In the genomic region with DNA sequence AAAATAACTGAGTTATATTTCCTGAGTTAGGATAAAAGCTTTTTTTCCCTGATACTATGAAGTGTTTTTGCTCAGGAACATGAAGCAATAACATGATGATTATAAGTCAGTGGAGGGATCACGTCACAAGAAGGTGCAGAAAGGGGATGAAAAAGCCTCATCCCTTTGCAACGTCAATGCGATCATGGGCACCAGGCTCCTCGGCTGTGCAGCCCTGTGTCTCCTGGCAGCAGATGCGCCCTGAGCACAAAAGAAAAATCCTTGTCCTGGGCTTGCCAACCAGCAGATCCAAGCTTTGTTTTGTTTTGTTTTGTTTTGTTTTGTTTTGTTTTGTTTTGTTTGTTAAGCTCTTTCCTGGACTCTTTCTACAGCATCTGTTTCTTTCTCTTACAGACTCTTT, we compare ENCODE assay signal across 12 cellular contexts.
DNase-seq lines count a peak whose midpoint lies in the region; ATAC-seq, FAIRE-seq and TF ChIP-seq lines count a peak whose summit lies in the region.
"Had no signal": no experiment of that assay in that cellular context is flagged by ENCODE, and none has a peak within 500 bp of the region (broad histone marks: within the 10 kb centered on the region; RNA-seq: fewer than 3 reads in every experiment).

No MANE protein-coding gene starts in this region.

- no peaks in the 10 kb centered on the region for H3F3A ChIP-seq in smooth muscle cell (ENCODE audit: low read depth)

- CTCF ChIA-PET in GM12878 (lab: Yijun Ruan, JAX), result interaction anchor here (1.1 to 1.6 kb wide), 8 partner anchors 9 to 166 kb away, joined by 3 to 7 read pairs (median 3); no protein-coding TSS in a partner anchor

- H3K9ac ChIP-seq in OCI-LY3 (ENCODE audit: low read length), result peak overlapping the region; percentile 24
- H3K9ac ChIP-seq in GM12878 (ENCODE audit: control insufficient read depth, insufficient read depth, low read length), result no peak overlapping the region
- H3K9ac ChIP-seq in smooth muscle cell (ENCODE audit: low read depth), result no peak overlapping the region

- no peaks in the 10 kb centered on the region for H3K9me3 Mint-ChIP-seq in activated naive CD4-positive, alpha-beta T cell treated with anti-CD3 and anti-CD28 coated beads, Interleukin-2, amount 50 U/mL, for 24 hours
- no peaks in the 10 kb centered on the region for H3K9me3 Mint-ChIP-seq in stimulated activated naive CD8-positive, alpha-beta T cell treated with anti-CD3 and anti-CD28 coated beads, Interleukin-15, amount 100 ng/mL, for 72 hours
- H3K9me3 Mint-ChIP-seq: GM23338 had no signal

- H3K4me3 ChIP-seq in OCI-LY3 (ENCODE audit: low read length) (peak overlapping the region; percentile 52), GM12878 (no peak overlapping the region), smooth muscle cell (no peak overlapping the region)
- H3K4me3 ChIP-seq: GM23338 had no signal

- peak overlapping the region; percentile 76 for H3K27ac Mint-ChIP-seq in activated naive CD4-positive, alpha-beta T cell treated with anti-CD3 and anti-CD28 coated beads, Interleukin-2, amount 50 U/mL, for 24 hours
- H3K27ac Mint-ChIP-seq in stimulated activated naive CD8-positive, alpha-beta T cell treated with anti-CD3 and anti-CD28 coated beads, Interleukin-15, amount 100 ng/mL, for 72 hours, result no peak overlapping the region
- H3K27ac Mint-ChIP-seq: GM23338 had no signal

- POLR2A ChIA-PET in GM12878 (lab: Charles Lee), result no interaction called here

- no peaks in the 10 kb centered on the region for H4K20me1 ChIP-seq in OCI-LY3 (ENCODE audit: insufficient read depth, low read length)
- H4K20me1 ChIP-seq in GM12878 (ENCODE audit: control insufficient read depth, insufficient read depth), result no peaks in the 10 kb centered on the region
- no peaks in the 10 kb centered on the region for H4K20me1 ChIP-seq in smooth muscle cell (ENCODE audit: low read depth)

- TF ChIP-seq RAD21 in GM12878 (IDR thresholded peaks at IDR 0.05; ENCODE audit: insufficient read depth, low read depth, low read length), result no peak

- no peaks in the 10 kb centered on the region for H3K79me2 ChIP-seq in OCI-LY3 (ENCODE audit: low read length)
- H3K79me2 ChIP-seq in GM12878 (ENCODE audit: control insufficient read depth, insufficient read depth, low read length), result no peaks in the 10 kb centered on the region
- no peaks in the 10 kb centered on the region for H3K79me2 ChIP-seq in smooth muscle cell (ENCODE audit: low read depth)

- H3K4me1 ChIP-seq in OCI-LY3 (ENCODE audit: low read length) (peaks cover 62% of the 10 kb centered on the region), GM12878 (ENCODE audit: control insufficient read depth, insufficient read depth, low read length) (no peaks in the 10 kb centered on the region), smooth muscle cell (ENCODE audit: low read depth) (no peaks in the 10 kb centered on the region)

- in situ Hi-C loops in GM12878 (cut with MboI), result no loop called here

- H3K9me3 ChIP-seq in OCI-LY3 (ENCODE audit: insufficient read depth, low read length) (no peaks in the 10 kb centered on the region), GM12878 (replicated peaks; ENCODE audit: control insufficient read depth, insufficient read depth, low read length) (no peaks in the 10 kb centered on the region), smooth muscle cell (replicated peaks; ENCODE audit: low read depth) (no peaks in the 10 kb centered on the region)

- ATAC-seq in GM12878, result peak; percentile 26; the same call in 1 of the 3 replicates
- ATAC-seq in stimulated activated naive CD8-positive, alpha-beta T cell treated with anti-CD3 and anti-CD28 coated beads, Interleukin-15, amount 100 ng/mL, for 72 hours, result peak; percentile 46
- ATAC-seq in GM21526 (IDR thresholded peaks at IDR 0.05; ENCODE audit: low FRiP score, unreplicated experiment), result no peak

- H2AFZ ChIP-seq in OCI-LY3 (ENCODE audit: low read depth, low read length), result no peak overlapping the region
- no peak overlapping the region for H2AFZ ChIP-seq in GM12878 (ENCODE audit: control insufficient read depth, low read depth, low read length)
- no peak overlapping the region for H2AFZ ChIP-seq in smooth muscle cell (ENCODE audit: low read depth)
- H2AFZ ChIP-seq: GM23338 had no signal

- no peaks in the 10 kb centered on the region for H3K36me3 Mint-ChIP-seq in activated naive CD4-positive, alpha-beta T cell treated with anti-CD3 and anti-CD28 coated beads, Interleukin-2, amount 50 U/mL, for 24 hours

- H3K4me1 Mint-ChIP-seq in activated naive CD4-positive, alpha-beta T cell treated with anti-CD3 and anti-CD28 coated beads, Interleukin-2, amount 50 U/mL, for 24 hours, result peaks cover 19% of the 10 kb centered on the region
- peaks cover under 1% of the 10 kb centered on the region for H3K4me1 Mint-ChIP-seq in stimulated activated naive CD8-positive, alpha-beta T cell treated with anti-CD3 and anti-CD28 coated beads, Interleukin-15, amount 100 ng/mL, for 72 hours
- H3K4me1 Mint-ChIP-seq: GM23338 had no signal

- H3K4me3 Mint-ChIP-seq in activated naive CD4-positive, alpha-beta T cell treated with anti-CD3 and anti-CD28 coated beads, Interleukin-2, amount 50 U/mL, for 24 hours, result peak overlapping the region; percentile 64
- peak overlapping the region; percentile 62 to 63 for H3K4me3 Mint-ChIP-seq in stimulated activated naive CD8-positive, alpha-beta T cell treated with anti-CD3 and anti-CD28 coated beads, Interleukin-15, amount 100 ng/mL, for 72 hours
- H3K4me3 Mint-ChIP-seq: GM23338 had no signal

- RAD21 ChIA-PET in GM12878 (lab: Charles Lee; ENCODE audit: unreplicated experiment), result interaction anchor here (1.6 kb wide), 2 partner anchors 13 to 137 kb away, joined by 4 to 6 read pairs; no protein-coding TSS in a partner anchor

- H3K4me2 ChIP-seq in OCI-LY3 (ENCODE audit: low read length), result peak overlapping the region; percentile 78
- no peak overlapping the region for H3K4me2 ChIP-seq in GM12878 (ENCODE audit: control insufficient read depth, insufficient read depth)
- H3K4me2 ChIP-seq in smooth muscle cell, result no peak overlapping the region
- H3K4me2 ChIP-seq: GM23338 had no signal

- WGBS in GM12878 (ENCODE audit: insufficient coverage, insufficient replicate concordance, low lambda C conversion rate, missing lambda C conversion rate), result 14% methylated on average over 5 of the region's 5 CpGs
- 79% methylated on average over 5 of the region's 5 CpGs for WGBS in smooth muscle cell (ENCODE audit: low lambda C conversion rate)

- FAIRE-seq in GM12878 (lab: Jason Lieb, UNC), result no peak

- SMC1A ChIA-PET in GM12878 (lab: Charles Lee; ENCODE audit: uncharacterized antibody, unreplicated experiment), result interaction anchor here (0.6 to 1.7 kb wide), 5 partner anchors 12 to 414 kb away, joined by 3 to 7 read pairs (median 3); no protein-coding TSS in a partner anchor

- intact Hi-C loops in GM12878 (cut with micrococcal nuclease; ENCODE audit: unreplicated experiment), result no loop called here

- TF ChIP-seq CTCF in OCI-LY3 (IDR thresholded peaks at IDR 0.05; ENCODE audit: low read depth, low read length) (no peak), GM12878 (IDR thresholded peaks at IDR 0.05 in 2 of 3, conservative IDR thresholded peaks at IDR 0.05 in 1 of 3; ENCODE audit: control insufficient read depth in 2 of 3, extremely low read depth in 1 of 3, insufficient read depth in 1 of 3, low read depth in 3 of 3, low read length in 3 of 3) (no peak), smooth muscle cell (IDR thresholded peaks at IDR 0.05; ENCODE audit: borderline replicate concordance, insufficient read depth, poor library complexity, severe bottlenecking) (no peak)

- H3K27ac ChIP-seq in OCI-LY3 (ENCODE audit: low read length) (peak overlapping the region; percentile 66; the same call in 1 of the 2 replicates), GM12878 (ENCODE audit: control insufficient read depth, insufficient read depth) (no peak overlapping the region), smooth muscle cell (ENCODE audit: low read depth) (no peak overlapping the region)

- BruUV-seq in GM12878 (replicated peaks; lab: Mats Ljungman, UMichigan), result no TSS peak

- H3K27me3 Mint-ChIP-seq in activated naive CD4-positive, alpha-beta T cell treated with anti-CD3 and anti-CD28 coated beads, Interleukin-2, amount 50 U/mL, for 24 hours, result peaks cover 4% of the 10 kb centered on the region
- H3K27me3 Mint-ChIP-seq in stimulated activated naive CD8-positive, alpha-beta T cell treated with anti-CD3 and anti-CD28 coated beads, Interleukin-15, amount 100 ng/mL, for 72 hours, result peaks cover 14% of the 10 kb centered on the region

- H3K27me3 ChIP-seq in OCI-LY3 (ENCODE audit: low read depth, low read length) (peaks cover 6% of the 10 kb centered on the region; the same call in 1 of the 2 replicates), GM12878 (replicated peaks in 1 of 2; ENCODE audit: control insufficient read depth in 2 of 2, insufficient read depth in 2 of 2, low read length in 1 of 2) (peaks cover 0 to 2% of the 10 kb centered on the region in 2 experiments; a peak in 2 of 4 replicates), smooth muscle cell (ENCODE audit: low read depth) (peaks cover 33% of the 10 kb centered on the region)

- TF ChIP-seq EP300 in GM12878 (IDR thresholded peaks at IDR 0.05; ENCODE audit: borderline replicate concordance in 1 of 2, control insufficient read depth in 1 of 2, low read depth in 2 of 2, low read length in 2 of 2), result no peak

- no peak for TF ChIP-seq POLR2A in GM12878 (IDR thresholded peaks at IDR 0.05; ENCODE audit: low read depth, low read length)

- no peaks in the 10 kb centered on the region for H3K36me3 ChIP-seq in OCI-LY3 (replicated peaks; ENCODE audit: low read depth, low read length)
- H3K36me3 ChIP-seq in GM12878 (ENCODE audit: control insufficient read depth in 2 of 2, insufficient read depth in 2 of 2, low read length in 1 of 2), result no peaks in the 10 kb centered on the region
- H3K36me3 ChIP-seq in smooth muscle cell (ENCODE audit: low read depth), result no peaks in the 10 kb centered on the region

- no peak for DNase-seq in activated naive CD4-positive, alpha-beta T cell treated with Interleukin-2 at 50 U/mL for 16 hours
- no peak for DNase-seq in GM12878 (ENCODE audit: low read depth, low spot score)
- DNase-seq in stimulated activated naive CD8-positive, alpha-beta T cell treated with anti-CD3 and anti-CD28 coated beads, Interleukin-15, amount 100 ng/mL, for 72 hours, result no peak
- no peak for DNase-seq in ureter (ENCODE audit: low spot score)
- DNase-seq in smooth muscle cell (lab: John Stamatoyannopoulos, UW; ENCODE audit: unreplicated experiment), result no peak
- DNase-seq: activated CD4-positive, alpha-beta T cell treated with anti-CD3 and anti-CD28 coated beads for 1 hour; central memory CD4-positive, alpha-beta T cell; NCI-H1694 had no signal

TF ChIP-seq in GM12878, 131 proteins besides CTCF, POLR2A, EP300 and RAD21 (continues in another document):
- TF ChIP-seq BHLHE40 (IDR thresholded peaks at IDR 0.05; ENCODE audit: borderline replicate concordance in 1 of 2, low read depth in 2 of 2, low read length in 1 of 2), result no peak
